ENCODE assay signal across 32 cellular contexts in genomic region chr11:90525962-90526361, GRCh38.
A peak's percentile ranks its signal among the peaks of the same experiment; 100 is the strongest.
DNase-seq lines count a peak whose midpoint lies in the region; TF ChIP-seq lines count a peak whose summit lies in the region.
"Had no signal": no experiment of that assay in that cellular context is flagged by ENCODE, and none has a peak within 500 bp of the region (broad histone marks: within the 10 kb centered on the region; RNA-seq: fewer than 3 reads in every experiment).

No MANE protein-coding gene starts in this region.

- H3K9me3 ChIP-seq in neural cell (ENCODE audit: low read length) (no peaks in the 10 kb centered on the region), mesenchymal stem cell (ENCODE audit: control insufficient read depth, low read length) (no peaks in the 10 kb centered on the region), MM.1S (replicated peaks; ENCODE audit: insufficient read depth, low read length) (no peaks in the 10 kb centered on the region), adrenal gland (replicated peaks in 1 of 3) (no peaks in the 10 kb centered on the region)
- H3K9me3 ChIP-seq: A549; BE2C; BLaER1; BLaER1 treated with 17β-estradiol and CSF1 and Interleukin-3, amounts not matched to agents 10 nM and 100 nM; Caco-2 had no signal

- H2BK120ac ChIP-seq in mesendoderm (ENCODE audit: low read depth, low read length) = no peak overlapping the region
- no peak overlapping the region for H2BK120ac ChIP-seq in mesenchymal stem cell (ENCODE audit: low read depth, low read length)

- no peak overlapping the region for H3K23ac ChIP-seq in mesendoderm (ENCODE audit: low read length)
- H3K23ac ChIP-seq in mesenchymal stem cell (ENCODE audit: low read length in 2 of 2) = no peak overlapping the region

- intact Hi-C loops in adrenal gland (cut with DNase I) = no loop called here

- H3K9me2 ChIP-seq in neural cell (ENCODE audit: insufficient read depth, low read length) (no peaks in the 10 kb centered on the region), MM.1S (replicated peaks; ENCODE audit: insufficient read depth, low read length) (no peaks in the 10 kb centered on the region)

- no peak overlapping the region for H3K9ac ChIP-seq in mesendoderm (ENCODE audit: low read length)
- no peak overlapping the region for H3K9ac ChIP-seq in neural cell (ENCODE audit: low read length)
- H3K9ac ChIP-seq in mesenchymal stem cell (ENCODE audit: low read length) = no peak overlapping the region
- H3K9ac ChIP-seq in MM.1S (ENCODE audit: low read length) = no peak overlapping the region
- H3K9ac ChIP-seq: BLaER1; BLaER1 treated with 17β-estradiol and CSF1 and Interleukin-3, amounts not matched to agents 10 nM and 100 nM had no signal

- H2AK5ac ChIP-seq in mesendoderm (ENCODE audit: low read length) (no peak overlapping the region), mesenchymal stem cell (ENCODE audit: low read length, severe bottlenecking) (no peak overlapping the region)

- H4K8ac ChIP-seq in mesendoderm (ENCODE audit: low read depth, low read length) (no peak overlapping the region), mesenchymal stem cell (ENCODE audit: low read length) (no peak overlapping the region)

- DNase-seq in CMK (ENCODE audit: low read depth) (peak; percentile 30), OCI-M1 (lab: John Stamatoyannopoulos, UW) (peak; percentile 61), mesendoderm (peak; percentile 14), mesenchymal stem cell (no peak), islet precursor cell (no peak), MM.1S (no peak), adrenal gland (no peak)
- DNase-seq: 8988T; ACHN; AML-193; BE2C; C1 segment of cervical spinal cord; Caco-2; Calu3; CD4-positive, alpha-beta memory T cell; CD4-positive, alpha-beta T cell; CD4-positive, CD25-positive, alpha-beta regulatory T cell; CD8-positive, alpha-beta memory T cell; CD8-positive, alpha-beta T cell; COR-L47; DMS 273 treated with DMSO at 0.1 percent for 48 hours; DMS153; DMS79; DMS79 treated with DMSO at 0.1 percent for 48 hours; DND-41; EL had no signal

- H4K20me1 ChIP-seq in neural cell (ENCODE audit: insufficient read depth) (no peaks in the 10 kb centered on the region), MM.1S (ENCODE audit: insufficient read depth, low read length) (no peaks in the 10 kb centered on the region)
- H4K20me1 ChIP-seq: BLaER1; BLaER1 treated with 17β-estradiol and CSF1 and Interleukin-3, amounts not matched to agents 10 nM and 100 nM had no signal

- H3K4ac ChIP-seq in mesendoderm (ENCODE audit: low read depth, low read length) (no peak overlapping the region), mesenchymal stem cell (ENCODE audit: low read depth in 1 of 2, low read length in 2 of 2) (no peak overlapping the region)

- no peak overlapping the region for H2BK12ac ChIP-seq in mesenchymal stem cell (ENCODE audit: low read length in 2 of 2)

- peak; percentile 57 for TF ChIP-seq EP300 in neural cell (conservative IDR thresholded peaks at IDR 0.05; ENCODE audit: poor library complexity, severe bottlenecking)

- TF ChIP-seq CTCF in neural cell (IDR thresholded peaks at IDR 0.05; ENCODE audit: poor library complexity, severe bottlenecking) (no peak), MM.1S (IDR thresholded peaks at IDR 0.05; ENCODE audit: low read length) (no peak), adrenal gland (IDR thresholded peaks at IDR 0.05) (no peak)

- H3K14ac ChIP-seq in mesenchymal stem cell (ENCODE audit: low read length in 2 of 2) = no peak overlapping the region

- H3F3A ChIP-seq in neural cell (ENCODE audit: insufficient read depth, low read length, poor library complexity, severe bottlenecking) = no peaks in the 10 kb centered on the region
- no peaks in the 10 kb centered on the region for H3F3A ChIP-seq in MM.1S (ENCODE audit: insufficient read depth, low read length)

- H3K56ac ChIP-seq in mesendoderm (ENCODE audit: low read length) = no peak overlapping the region

- H3K79me2 ChIP-seq in mesendoderm (ENCODE audit: control insufficient read depth, insufficient read depth, low read length) (no peaks in the 10 kb centered on the region), neural cell (replicated peaks; ENCODE audit: insufficient read depth, low read length) (no peaks in the 10 kb centered on the region), MM.1S (ENCODE audit: low read length) (no peaks in the 10 kb centered on the region)

- H2BK15ac ChIP-seq in mesendoderm (replicated peaks; ENCODE audit: low read depth) = no peak overlapping the region
- H2BK15ac ChIP-seq in mesenchymal stem cell (ENCODE audit: low read depth, poor library complexity, severe bottlenecking) = no peak overlapping the region

- no peak overlapping the region for H4K5ac ChIP-seq in mesendoderm (ENCODE audit: low read length)

- H3K27me3 ChIP-seq in mesendoderm (ENCODE audit: insufficient read depth, low read length, poor library complexity) = no peaks in the 10 kb centered on the region
- no peaks in the 10 kb centered on the region for H3K27me3 ChIP-seq in neural cell (ENCODE audit: insufficient read depth, low read depth, low read length)
- H3K27me3 ChIP-seq in mesenchymal stem cell (ENCODE audit: control insufficient read depth in 1 of 2, insufficient read depth in 1 of 2, low read length in 2 of 2) = no peaks in the 10 kb centered on the region
- H3K27me3 ChIP-seq in MM.1S (replicated peaks; ENCODE audit: insufficient read depth, low read length) = no peaks in the 10 kb centered on the region
- H3K27me3 ChIP-seq in adrenal gland = no peaks in the 10 kb centered on the region
- H3K27me3 ChIP-seq: BE2C; BLaER1; BLaER1 treated with 17β-estradiol and CSF1 and Interleukin-3, amounts not matched to agents 10 nM and 100 nM had no signal

- no peak overlapping the region for H3K4me2 ChIP-seq in mesendoderm (ENCODE audit: low read length)
- no peak overlapping the region for H3K4me2 ChIP-seq in neural cell (ENCODE audit: low read length)
- H3K4me2 ChIP-seq in mesenchymal stem cell (ENCODE audit: low read length, poor library complexity, severe bottlenecking) = no peak overlapping the region
- no peak overlapping the region for H3K4me2 ChIP-seq in MM.1S (ENCODE audit: low read depth, low read length)
- H3K4me2 ChIP-seq: A549; BLaER1; BLaER1 treated with 17β-estradiol and CSF1 and Interleukin-3, amounts not matched to agents 10 nM and 100 nM had no signal

- TF ChIP-seq RAD21 in neural cell (conservative IDR thresholded peaks at IDR 0.05) = no peak

- no peak overlapping the region for H3K27ac ChIP-seq in mesendoderm (ENCODE audit: low read depth, low read length)
- no peak overlapping the region for H3K27ac ChIP-seq in neural cell (ENCODE audit: low read length)
- H3K27ac ChIP-seq in mesenchymal stem cell (ENCODE audit: low read length, poor library complexity, severe bottlenecking) = no peak overlapping the region
- no peak overlapping the region for H3K27ac ChIP-seq in MM.1S (ENCODE audit: low read length)
- no peak overlapping the region for H3K27ac ChIP-seq in adrenal gland
- H3K27ac ChIP-seq: 22Rv1; A549; BLaER1; BLaER1 treated with 17β-estradiol and CSF1 and Interleukin-3, amounts not matched to agents 10 nM and 100 nM; C4-2B had no signal

- H4K91ac ChIP-seq in mesenchymal stem cell (ENCODE audit: low read length) = no peak overlapping the region

- H3K4me3 ChIP-seq in mesendoderm (ENCODE audit: low read length) = no peak overlapping the region
- H3K4me3 ChIP-seq in neural cell (ENCODE audit: low read length) = no peak overlapping the region
- no peak overlapping the region for H3K4me3 ChIP-seq in mesenchymal stem cell (ENCODE audit: insufficient read depth in 1 of 2, low read depth in 1 of 2, low read length in 2 of 2)
- H3K4me3 ChIP-seq in MM.1S (ENCODE audit: low read length) = no peak overlapping the region
- H3K4me3 ChIP-seq in adrenal gland = no peak overlapping the region
- H3K4me3 ChIP-seq: A549; BLaER1; BLaER1 treated with 17β-estradiol and CSF1 and Interleukin-3, amounts not matched to agents 10 nM and 100 nM had no signal

- no CpG with 5 or more reads among the region's 1 CpG for WGBS in mesendoderm (ENCODE audit: extremely low coverage, insufficient coverage, low lambda C conversion rate)
- WGBS in mesenchymal stem cell = 93% methylated on average over 1 of the region's 1 CpG
- WGBS in adrenal gland, 4 donors = 86 to 98% (median 89%) methylated on average over 1 of the region's 1 CpG

- H3K4me1 ChIP-seq in mesendoderm (ENCODE audit: control insufficient read depth, low read depth, low read length) (no peaks in the 10 kb centered on the region), mesenchymal stem cell (ENCODE audit: control insufficient read depth, insufficient read depth, low read depth, low read length) (no peaks in the 10 kb centered on the region), MM.1S (ENCODE audit: low read length) (no peaks in the 10 kb centered on the region), adrenal gland (replicated peaks in 1 of 2) (no peaks in the 10 kb centered on the region)
- H3K4me1 ChIP-seq: A549; BE2C; BLaER1; BLaER1 treated with 17β-estradiol and CSF1 and Interleukin-3, amounts not matched to agents 10 nM and 100 nM; Caco-2 had no signal

- H3K79me1 ChIP-seq in mesendoderm (ENCODE audit: low read length) (no peaks in the 10 kb centered on the region), mesenchymal stem cell (replicated peaks; ENCODE audit: low read length, poor library complexity, severe bottlenecking) (no peaks in the 10 kb centered on the region)

- TF ChIP-seq POLR2A in adrenal gland (IDR thresholded peaks at IDR 0.05) = no peak

- H2AFZ ChIP-seq in neural cell (ENCODE audit: low read depth, low read length) = no peak overlapping the region
- no peak overlapping the region for H2AFZ ChIP-seq in mesenchymal stem cell (ENCODE audit: low read depth, low read length)
- no peak overlapping the region for H2AFZ ChIP-seq in MM.1S (ENCODE audit: low read length)

- H3K36me3 ChIP-seq in mesendoderm (ENCODE audit: control insufficient read depth, insufficient read depth, low read length) = no peaks in the 10 kb centered on the region
- no peaks in the 10 kb centered on the region for H3K36me3 ChIP-seq in neural cell (ENCODE audit: insufficient read depth, low read length)
- H3K36me3 ChIP-seq in mesenchymal stem cell (ENCODE audit: control insufficient read depth in 1 of 2, insufficient read depth in 2 of 2, low read depth in 1 of 2, low read length in 2 of 2) = no peaks in the 10 kb centered on the region
- H3K36me3 ChIP-seq in MM.1S (replicated peaks; ENCODE audit: insufficient read depth, low read length) = no peaks in the 10 kb centered on the region
- H3K36me3 ChIP-seq in adrenal gland (replicated peaks in 1 of 2) = no peaks in the 10 kb centered on the region
- H3K36me3 ChIP-seq: BE2C; BLaER1; BLaER1 treated with 17β-estradiol and CSF1 and Interleukin-3, amounts not matched to agents 10 nM and 100 nM had no signal

- H2BK5ac ChIP-seq in mesendoderm (ENCODE audit: low read length) = no peak overlapping the region
- no peak overlapping the region for H2BK5ac ChIP-seq in mesenchymal stem cell (ENCODE audit: low read depth, low read length, poor library complexity, severe bottlenecking)

- H3K18ac ChIP-seq in mesendoderm (ENCODE audit: low read length) = no peak overlapping the region
- H3K18ac ChIP-seq in mesenchymal stem cell (ENCODE audit: low read depth in 1 of 2, low read length in 2 of 2) = no peak overlapping the region

TF ChIP-seq in neural cell, 6 proteins besides CTCF, POLR2A, EP300 and RAD21:
- peak; percentile 53 for TF ChIP-seq POLR2AphosphoS5 (IDR thresholded peaks at IDR 0.05)
- no peak for TF ChIP-seq TAF1 (IDR thresholded peaks at IDR 0.05; ENCODE audit: low read depth)

Comparison
In these comparisons a context has a peak if more than half of its experiments do, and no peak if none do; other contexts are left out.
1. DNase-seq: peak in CMK (single experiment), OCI-M1 (single experiment) and mesendoderm (single experiment); none in mesenchymal stem cell (single experiment), islet precursor cell (single experiment), MM.1S (single experiment) and adrenal gland (0 of 7).